2 cellular contexts compared by ENCODE assay signal in genomic region chr5:148697821-148698196, GRCh38.
TF ChIP-seq lines count a peak whose summit lies in the region.

No MANE protein-coding gene starts in this region.

TF ChIP-seq in SK-N-SH, 30 proteins besides CTCF, POLR2A, EP300 and RAD21:
- TF ChIP-seq REST (IDR thresholded peaks at IDR 0.05; ENCODE audit: low read depth, low read length) (no peak), USF1 (IDR thresholded peaks at IDR 0.05; ENCODE audit: borderline replicate concordance, low read depth) (no peak), MXI1 (IDR thresholded peaks at IDR 0.05; ENCODE audit: low read depth, low read length) (no peak), NFIC (IDR thresholded peaks at IDR 0.05; ENCODE audit: borderline replicate concordance) (no peak), IRF3 (IDR thresholded peaks at IDR 0.05; ENCODE audit: low read depth, low read length) (no peak), PBX3 (IDR thresholded peaks at IDR 0.05) (no peak), SIN3A (IDR thresholded peaks at IDR 0.05; ENCODE audit: borderline replicate concordance, low read depth, low read length) (no peak), FOSL2 (IDR thresholded peaks at IDR 0.05; ENCODE audit: borderline replicate concordance, low read depth) (no peak), TAF1 (IDR thresholded peaks at IDR 0.05; ENCODE audit: borderline replicate concordance, low read depth, low read length) (no peak), USF2 (IDR thresholded peaks at IDR 0.05; ENCODE audit: borderline replicate concordance, low read depth, low read length) (no peak), RFX5 (IDR thresholded peaks at IDR 0.05; ENCODE audit: low read length) (no peak), ELF1 (IDR thresholded peaks at IDR 0.05) (no peak), RCOR1 (IDR thresholded peaks at IDR 0.05; ENCODE audit: low read length) (no peak)

TF ChIP-seq in SK-N-SH treated with all-trans-retinoic acid at 6 μM for 48 hours, 23 proteins besides CTCF, POLR2A, EP300 and RAD21 (continued from another document):
- TF ChIP-seq CSRNP3 (CRISPR knock-in tag; IDR thresholded peaks at IDR 0.05) (no peak), GLIS3 (CRISPR knock-in tag; IDR thresholded peaks at IDR 0.05) (no peak), ZNF565 (CRISPR knock-in tag; conservative IDR thresholded peaks at IDR 0.05; ENCODE audit: low read depth) (no peak), ZFP3 (CRISPR knock-in tag; IDR thresholded peaks at IDR 0.05) (no peak), BACH2 (CRISPR knock-in tag; IDR thresholded peaks at IDR 0.05; ENCODE audit: borderline replicate concordance) (no peak), CREB5 (CRISPR knock-in tag; IDR thresholded peaks at IDR 0.05; ENCODE audit: low read depth) (no peak), TSHZ2 (CRISPR knock-in tag; IDR thresholded peaks at IDR 0.05) (no peak), ZNF70 (CRISPR knock-in tag; IDR thresholded peaks at IDR 0.05) (no peak), ISL1 (CRISPR knock-in tag; IDR thresholded peaks at IDR 0.05) (no peak), ESRRG (CRISPR knock-in tag; IDR thresholded peaks at IDR 0.05) (no peak), SNAI2 (CRISPR knock-in tag; IDR thresholded peaks at IDR 0.05) (no peak), PATZ1 (CRISPR knock-in tag; IDR thresholded peaks at IDR 0.05; ENCODE audit: borderline replicate concordance) (no peak), PPARA (CRISPR knock-in tag; IDR thresholded peaks at IDR 0.05; ENCODE audit: borderline replicate concordance) (no peak)
